Comparison of ENCODE assay signal across 26 cellular contexts in genomic region chr22:42337356-42337755, GRCh38.
DNase-seq lines count a peak whose midpoint lies in the region; ATAC-seq, FAIRE-seq and TF ChIP-seq lines count a peak whose summit lies in the region.
"Had no signal": no experiment of that assay in that cellular context is flagged by ENCODE, and none has a peak within 500 bp of the region (broad histone marks: within the 10 kb centered on the region; RNA-seq: fewer than 3 reads in every experiment).

No MANE protein-coding gene starts in this region.

- no peak overlapping the region for H3K4me3 Mint-ChIP-seq in activated T-helper 17 cell treated with anti-CD3 and anti-CD28 coated beads, Interleukin-2, amount 50 U/mL, for 72 hours
- H3K4me3 Mint-ChIP-seq: CD8-positive, alpha-beta memory T cell had no signal

- H3K23me2 ChIP-seq in H1 (ENCODE audit: low read depth, low read length) = peaks cover 7% of the 10 kb centered on the region

- H3K27ac Mint-ChIP-seq in activated T-helper 17 cell treated with anti-CD3 and anti-CD28 coated beads, Interleukin-2, amount 50 U/mL, for 72 hours = peak overlapping the region; percentile 56

- no peak overlapping the region for H3K9ac ChIP-seq in H1 (replicated peaks in 1 of 4; ENCODE audit: extremely low read depth in 1 of 4, low read depth in 3 of 4, low read length in 3 of 4)

- DNase-seq in H1 (ENCODE audit: low read depth in 1 of 2, low spot score in 2 of 2) (no peak), substantia nigra (lab: John Stamatoyannopoulos, UW) (no peak), ovary (no peak), left ventricle myocardium superior (no peak), amygdala (lab: John Stamatoyannopoulos, UW) (no peak)
- DNase-seq: CD8-positive, alpha-beta memory T cell; DMS 273 treated with DMSO at 0.1 percent for 48 hours; DMS79; GDM1; GOT3; HCEC 1CT; NCI-H1092; NCI-H1417 treated with DMSO at 0.1 percent for 48 hours; NCI-H1694 treated with DMSO at 0.1 percent for 48 hours; NCI-H2081; NCI-H2171; NCI-H226; NCI-H510A; RPMI8226; SHP77 had no signal

- no peak for TF ChIP-seq CTCF in HEK293 (tag by site-specific recombination; IDR thresholded peaks at IDR 0.05)
- no peak for TF ChIP-seq CTCF in H1 (IDR thresholded peaks at IDR 0.05; ENCODE audit: control extremely low read depth in 1 of 3, insufficient read depth in 1 of 3, low read depth in 1 of 3, low read length in 3 of 3)
- no peak for TF ChIP-seq CTCF in ovary (IDR thresholded peaks at IDR 0.05)

- H2BK15ac ChIP-seq in H1 (ENCODE audit: low read length) = no peak overlapping the region

- CTCF ChIA-PET in HEK293 (lab: Yijun Ruan, JAX) (no interaction called here), H1 (lab: Charles Lee; ENCODE audit: partially characterized antibody) (interaction anchor here (0.6 to 0.9 kb wide), 4 partner anchors 15 to 264 kb away, joined by 3 read pairs; no protein-coding TSS in a partner anchor)

- H3K9me3 Mint-ChIP-seq in activated T-helper 17 cell treated with anti-CD3 and anti-CD28 coated beads, Interleukin-2, amount 50 U/mL, for 72 hours = no peaks in the 10 kb centered on the region
- H3K9me3 Mint-ChIP-seq: CD8-positive, alpha-beta memory T cell had no signal

- H3K27ac ChIP-seq in HEK293 (ENCODE audit: extremely low read depth, low read depth, low read length) (no peak overlapping the region), H1 (ENCODE audit: low read depth, low read length) (no peak overlapping the region), substantia nigra (ENCODE audit: low read depth, low read length, poor library complexity, severe bottlenecking) (peak overlapping the region; percentile 66), ovary (no peak overlapping the region)
- H3K27ac ChIP-seq: A549, C4-2B, HL-60 had no signal

- no peaks in the 10 kb centered on the region for H3K9me3 ChIP-seq in HEK293 (ENCODE audit: control insufficient read depth, insufficient read depth, low read depth, low read length)
- H3K9me3 ChIP-seq in H1 (ENCODE audit: insufficient read depth in 2 of 2, low read depth in 1 of 2, low read length in 1 of 2) = no peaks in the 10 kb centered on the region
- H3K9me3 ChIP-seq in ovary = no peaks in the 10 kb centered on the region
- H3K9me3 ChIP-seq: A549 had no signal

- no peak overlapping the region for H3K4ac ChIP-seq in H1 (replicated peaks; ENCODE audit: insufficient read length, low read depth, low read length)

- POLR2A ChIA-PET in HEK293 (lab: Yijun Ruan, JAX) (interaction anchor here (1.6 kb wide), 1 partner anchor 15 kb away, joined by 3 read pairs; no protein-coding TSS in a partner anchor), H1 (lab: Charles Lee; ENCODE audit: partially characterized antibody) (no interaction called here)

- no peak overlapping the region for H3K56ac ChIP-seq in H1 (replicated peaks; ENCODE audit: insufficient read length, low read depth, low read length)

- peaks cover 21% of the 10 kb centered on the region for H3K79me1 ChIP-seq in H1 (ENCODE audit: low read depth, low read length)

- H3K4me1 ChIP-seq in HEK293 (ENCODE audit: control insufficient read depth, insufficient read depth, low read length) = peaks cover 5% of the 10 kb centered on the region
- H3K4me1 ChIP-seq in H1 (replicated peaks in 1 of 4; ENCODE audit: control insufficient read depth in 3 of 4, insufficient read depth in 4 of 4, low read length in 3 of 4) = peaks cover 0 to 23% (median 10%) of the 10 kb centered on the region in 4 experiments; a peak in 6 of 7 replicates
- no peaks in the 10 kb centered on the region for H3K4me1 ChIP-seq in ovary (ENCODE audit: insufficient read depth)

- no peak for TF ChIP-seq POLR2A in H1 (IDR thresholded peaks at IDR 0.05; ENCODE audit: control extremely low read depth in 1 of 2, low read depth in 2 of 2, low read length in 2 of 2)
- TF ChIP-seq POLR2A in ovary (IDR thresholded peaks at IDR 0.05) = no peak

- H2AFZ ChIP-seq in H1 (ENCODE audit: low read length) = no peak overlapping the region

- no peak overlapping the region for H3K23ac ChIP-seq in H1 (ENCODE audit: insufficient read length)

- H3K18ac ChIP-seq in H1 (ENCODE audit: extremely low read depth, low read length) = no peak overlapping the region

- H3K4me2 ChIP-seq in H1 (ENCODE audit: insufficient read depth in 1 of 2, low read depth in 2 of 2, low read length in 2 of 2) = no peak overlapping the region
- H3K4me2 ChIP-seq: A549 had no signal

- no peak overlapping the region for H4K5ac ChIP-seq in H1 (ENCODE audit: insufficient read length, low read depth, low read length)

- TF ChIP-seq EP300 in H1 (IDR thresholded peaks at IDR 0.05; ENCODE audit: borderline replicate concordance in 1 of 2, low read depth in 2 of 2, low read length in 2 of 2) = no peak
- TF ChIP-seq EP300 in ovary (IDR thresholded peaks at IDR 0.05) = no peak

- H2BK5ac ChIP-seq in H1 (ENCODE audit: low read depth, low read length) = no peak overlapping the region

- peaks cover 11% of the 10 kb centered on the region for H3K4me1 Mint-ChIP-seq in activated T-helper 17 cell treated with anti-CD3 and anti-CD28 coated beads, Interleukin-2, amount 50 U/mL, for 72 hours

- TF ChIP-seq RAD21 in H1 (IDR thresholded peaks at IDR 0.05 in 1 of 2, conservative IDR thresholded peaks at IDR 0.05 in 1 of 2; ENCODE audit: low read depth in 2 of 2, low read length in 2 of 2) = no peak

- H3K4me3 ChIP-seq in HEK293 (ENCODE audit: low read depth, low read length) (no peak overlapping the region), H1 (ENCODE audit: extremely low read depth in 1 of 4, insufficient read depth in 2 of 4, low read depth in 3 of 4, low read length in 4 of 4) (no peak overlapping the region), ovary (no peak overlapping the region)
- H3K4me3 ChIP-seq: A549, GM12878 had no signal

- H2BK120ac ChIP-seq in H1 (replicated peaks; ENCODE audit: low read depth, low read length) = no peak overlapping the region

- no peaks in the 10 kb centered on the region for H3K36me3 Mint-ChIP-seq in activated T-helper 17 cell treated with anti-CD3 and anti-CD28 coated beads, Interleukin-2, amount 50 U/mL, for 72 hours (ENCODE audit: low read depth)
- H3K36me3 Mint-ChIP-seq: CD8-positive, alpha-beta memory T cell had no signal

- H3K27me3 Mint-ChIP-seq in activated T-helper 17 cell treated with anti-CD3 and anti-CD28 coated beads, Interleukin-2, amount 50 U/mL, for 72 hours = no peaks in the 10 kb centered on the region

- intact Hi-C loops in ovary (cut with DNase I) (no loop called here), left ventricle myocardium superior (cut with micrococcal nuclease) (no loop called here)

- H3K36me3 ChIP-seq in HEK293 (ENCODE audit: control insufficient read depth in 2 of 2, insufficient read depth in 1 of 2, low read length in 2 of 2) (no peaks in the 10 kb centered on the region), H1 (ENCODE audit: control insufficient read depth in 2 of 4, insufficient read depth in 4 of 4, low read length in 3 of 4) (no peaks in the 10 kb centered on the region), ovary (no peaks in the 10 kb centered on the region)

- peaks cover 0 to 17% of the 10 kb centered on the region in 2 experiments; a peak in 1 of 4 replicates for H3K79me2 ChIP-seq in H1 (ENCODE audit: control insufficient read depth in 1 of 2, insufficient read depth in 2 of 2, low read length in 2 of 2)

- H3K14ac ChIP-seq in H1 (ENCODE audit: insufficient read length) = no peak overlapping the region

- H2BK12ac ChIP-seq in H1 (ENCODE audit: low read depth, low read length) = no peak overlapping the region

- peaks cover 10 to 16% of the 10 kb centered on the region in 2 experiments for H4K20me1 ChIP-seq in H1 (replicated peaks in 1 of 2; ENCODE audit: control insufficient read depth in 1 of 2, insufficient read depth in 2 of 2, low read length in 2 of 2)

- 0 out of 2 replicates have a peak overlapping the region, but pooled peaks have one; percentile 53 for H2AK5ac ChIP-seq in H1 (ENCODE audit: low read depth, low read length)

- no peak for FAIRE-seq in H1 (lab: Jason Lieb, UNC)
- FAIRE-seq: A549, GM12878 had no signal

- no peak for ATAC-seq in activated T-helper 17 cell treated with anti-CD3 and anti-CD28 coated beads, Interleukin-2, amount 50 U/mL, for 72 hours (replicated peaks)
- ATAC-seq in left ventricle myocardium superior = no peak
- ATAC-seq: A549, GM12878 had no signal

- H4K8ac ChIP-seq in H1 (ENCODE audit: extremely low read depth, insufficient read depth, low read length) = no peak overlapping the region

- peaks cover 0 to 18% (median 11%) of the 10 kb centered on the region in 4 experiments; a peak in 4 of 7 replicates for H3K27me3 ChIP-seq in H1 (replicated peaks in 1 of 4; ENCODE audit: control insufficient read depth in 3 of 4, extremely low read depth in 1 of 4, insufficient read depth in 3 of 4, low read length in 3 of 4)
- no peaks in the 10 kb centered on the region for H3K27me3 ChIP-seq in ovary

- 0 out of 2 replicates have a peak overlapping the region, but pooled peaks have one; percentile 32 for H2BK20ac ChIP-seq in H1 (ENCODE audit: low read length)

- no peak overlapping the region for H4K91ac ChIP-seq in H1 (replicated peaks; ENCODE audit: insufficient read length, low read length)

TF ChIP-seq in HEK293, 187 proteins besides CTCF, POLR2A, EP300 and RAD21:
- TF ChIP-seq ZFP3 (tag by site-specific recombination; IDR thresholded peaks at IDR 0.05; ENCODE audit: low read depth) (peak; percentile 91), GLIS1 (tag by site-specific recombination; IDR thresholded peaks at IDR 0.05) (no peak)

TF ChIP-seq in H1, 55 proteins besides CTCF, POLR2A, EP300 and RAD21 (continues in another document):
- TF ChIP-seq MAFK (IDR thresholded peaks at IDR 0.05; ENCODE audit: low read depth, low read length) (no peak), SP4 (IDR thresholded peaks at IDR 0.05; ENCODE audit: low read length) (no peak), E2F6 (IDR thresholded peaks at IDR 0.05) (no peak), TBP (IDR thresholded peaks at IDR 0.05; ENCODE audit: low read depth, low read length) (no peak), FOSL1 (IDR thresholded peaks at IDR 0.05; ENCODE audit: insufficient read depth, low read depth, low read length) (no peak), EZH2 (IDR thresholded peaks at IDR 0.05; ENCODE audit: low read depth, low read length, severe bottlenecking) (no peak), NANOG (IDR thresholded peaks at IDR 0.05; ENCODE audit: insufficient read depth, low read depth, low read length, poor library complexity, severe bottlenecking) (no peak), TCF12 (IDR thresholded peaks at IDR 0.05; ENCODE audit: low read depth, low read length) (no peak)
